7 cellular contexts compared by ENCODE assay signal in genomic region chr10:57823398-57823797, GRCh38.
"Had no signal": no experiment of that assay in that cellular context is flagged by ENCODE, and none has a peak within 500 bp of the region (broad histone marks: within the 10 kb centered on the region; RNA-seq: fewer than 3 reads in every experiment).

No MANE protein-coding gene starts in this region.

- H3K4me3 ChIP-seq: GM23248 had no signal

- DNase-seq: GM23248, GOT3, H9, HCEC 1CT, KBM-7 had no signal

- H3K4me2 ChIP-seq: KMS-11 had no signal

- H2AFZ ChIP-seq: GM23248 had no signal

- H3K9ac ChIP-seq: GM23248, KMS-11 had no signal

- H3K27ac ChIP-seq: GM23248, HL-60, KMS-11 had no signal
